1 cellular context compared by ENCODE assay signal in the genomic region with DNA sequence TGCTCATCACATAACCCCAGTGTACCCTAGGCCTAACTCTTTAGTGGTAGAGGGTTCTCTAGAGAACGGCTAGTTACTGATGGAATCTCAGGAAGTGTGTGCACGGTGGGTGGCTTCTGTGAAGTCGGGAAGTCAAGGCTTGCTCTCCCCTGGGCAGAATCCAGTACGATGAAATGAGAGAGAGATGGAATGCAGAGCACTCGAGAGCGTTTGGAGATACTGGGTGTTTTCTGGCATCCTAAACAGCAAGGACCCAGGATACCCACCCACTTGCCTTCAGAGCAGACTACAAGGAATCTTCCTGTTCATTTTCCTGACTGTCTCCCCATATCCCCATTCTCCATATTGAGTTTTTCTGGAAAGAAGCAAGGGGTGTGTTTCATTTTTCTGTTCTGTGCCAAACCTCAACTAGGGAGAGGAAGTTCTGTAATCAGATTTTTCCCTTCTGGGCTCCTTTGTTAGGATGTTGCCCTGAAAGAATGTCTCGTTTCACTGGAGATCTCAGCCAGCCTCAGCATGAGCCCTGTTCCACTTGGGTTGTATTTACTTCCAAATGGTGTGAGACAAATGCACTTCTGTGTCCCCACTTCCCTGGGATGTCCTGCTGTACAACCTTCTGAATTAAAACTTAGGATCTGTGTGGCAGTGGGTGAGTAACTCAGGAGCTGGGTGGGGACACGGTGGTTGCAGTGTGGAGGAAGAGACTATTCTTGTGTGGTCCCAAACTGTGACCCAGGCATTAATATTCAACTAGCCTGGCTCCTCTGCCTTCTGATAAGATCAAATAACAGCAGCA.
TF ChIP-seq lines count a peak whose summit lies in the region.

No MANE protein-coding gene starts in this region.

TF ChIP-seq in SK-N-SH treated with all-trans-retinoic acid at 6 μM for 48 hours, 23 proteins besides CTCF, POLR2A, EP300 and RAD21 (continued from another document):
- TF ChIP-seq, protein P1, sequence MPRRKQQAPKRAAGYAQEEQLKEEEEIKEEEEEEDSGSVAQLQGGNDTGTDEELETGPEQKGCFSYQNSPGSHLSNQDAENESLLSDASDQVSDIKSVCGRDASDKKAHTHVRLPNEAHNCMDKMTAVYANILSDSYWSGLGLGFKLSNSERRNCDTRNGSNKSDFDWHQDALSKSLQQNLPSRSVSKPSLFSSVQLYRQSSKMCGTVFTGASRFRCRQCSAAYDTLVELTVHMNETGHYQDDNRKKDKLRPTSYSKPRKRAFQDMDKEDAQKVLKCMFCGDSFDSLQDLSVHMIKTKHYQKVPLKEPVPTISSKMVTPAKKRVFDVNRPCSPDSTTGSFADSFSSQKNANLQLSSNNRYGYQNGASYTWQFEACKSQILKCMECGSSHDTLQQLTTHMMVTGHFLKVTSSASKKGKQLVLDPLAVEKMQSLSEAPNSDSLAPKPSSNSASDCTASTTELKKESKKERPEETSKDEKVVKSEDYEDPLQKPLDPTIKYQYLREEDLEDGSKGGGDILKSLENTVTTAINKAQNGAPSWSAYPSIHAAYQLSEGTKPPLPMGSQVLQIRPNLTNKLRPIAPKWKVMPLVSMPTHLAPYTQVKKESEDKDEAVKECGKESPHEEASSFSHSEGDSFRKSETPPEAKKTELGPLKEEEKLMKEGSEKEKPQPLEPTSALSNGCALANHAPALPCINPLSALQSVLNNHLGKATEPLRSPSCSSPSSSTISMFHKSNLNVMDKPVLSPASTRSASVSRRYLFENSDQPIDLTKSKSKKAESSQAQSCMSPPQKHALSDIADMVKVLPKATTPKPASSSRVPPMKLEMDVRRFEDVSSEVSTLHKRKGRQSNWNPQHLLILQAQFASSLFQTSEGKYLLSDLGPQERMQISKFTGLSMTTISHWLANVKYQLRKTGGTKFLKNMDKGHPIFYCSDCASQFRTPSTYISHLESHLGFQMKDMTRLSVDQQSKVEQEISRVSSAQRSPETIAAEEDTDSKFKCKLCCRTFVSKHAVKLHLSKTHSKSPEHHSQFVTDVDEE (CRISPR knock-in tag; IDR thresholded peaks at IDR 0.05), result no peak
- TF ChIP-seq ZNF8 (CRISPR knock-in tag; IDR thresholded peaks at IDR 0.05) (no peak), GLIS3 (CRISPR knock-in tag; IDR thresholded peaks at IDR 0.05) (no peak)
